ENCODE assay signal across 1 cellular context in the genomic region with DNA sequence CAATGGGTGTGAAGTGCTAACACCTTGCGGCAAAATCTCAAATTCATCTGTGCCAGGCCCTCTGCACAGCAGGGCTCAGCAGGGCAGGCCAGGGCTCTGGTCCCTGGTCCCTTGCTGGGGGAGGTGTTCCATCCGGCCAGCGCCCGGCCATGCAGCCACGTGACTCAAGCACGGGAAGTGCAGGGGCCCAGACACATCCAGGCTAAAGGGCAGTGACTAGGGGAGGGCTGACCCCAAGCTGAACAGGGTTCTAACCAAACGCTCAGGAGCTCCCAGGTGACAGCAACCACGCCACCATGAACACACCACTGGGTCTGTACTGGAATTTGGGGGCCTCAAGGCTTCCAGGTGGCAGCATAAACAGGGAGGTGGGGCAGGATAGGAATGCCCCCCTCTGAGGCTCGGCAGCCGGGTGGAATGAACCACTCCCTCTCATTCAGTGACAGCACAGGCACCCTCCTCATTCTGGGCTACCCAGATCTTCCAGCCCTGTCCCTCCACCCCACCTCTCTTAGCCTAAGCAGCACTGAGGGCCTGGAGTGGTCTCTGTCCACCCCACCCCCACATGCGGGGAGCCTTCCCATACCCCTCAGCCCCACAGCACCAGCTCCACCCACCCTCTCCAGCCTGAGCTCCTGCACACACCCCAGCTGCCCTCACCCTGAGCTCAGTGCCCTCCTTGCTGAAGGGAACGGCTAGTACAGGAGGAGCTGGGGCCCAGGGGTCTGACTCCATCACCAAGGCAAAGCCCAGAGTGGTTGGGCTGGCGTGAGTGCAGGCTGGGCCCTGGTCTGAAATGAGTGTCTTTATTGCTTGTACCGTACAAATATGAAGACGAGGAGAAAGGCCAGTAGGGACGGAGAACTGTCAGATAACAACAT.
TF ChIP-seq lines count a peak whose summit lies in the region.

No MANE protein-coding gene starts in this region.

TF ChIP-seq in HepG2, 621 proteins besides CTCF, POLR2A, EP300 and RAD21 (continued from another document and continues in another):
- TF ChIP-seq, protein P1, sequence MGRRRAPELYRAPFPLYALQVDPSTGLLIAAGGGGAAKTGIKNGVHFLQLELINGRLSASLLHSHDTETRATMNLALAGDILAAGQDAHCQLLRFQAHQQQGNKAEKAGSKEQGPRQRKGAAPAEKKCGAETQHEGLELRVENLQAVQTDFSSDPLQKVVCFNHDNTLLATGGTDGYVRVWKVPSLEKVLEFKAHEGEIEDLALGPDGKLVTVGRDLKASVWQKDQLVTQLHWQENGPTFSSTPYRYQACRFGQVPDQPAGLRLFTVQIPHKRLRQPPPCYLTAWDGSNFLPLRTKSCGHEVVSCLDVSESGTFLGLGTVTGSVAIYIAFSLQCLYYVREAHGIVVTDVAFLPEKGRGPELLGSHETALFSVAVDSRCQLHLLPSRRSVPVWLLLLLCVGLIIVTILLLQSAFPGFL (CRISPR knock-in tag; IDR thresholded peaks at IDR 0.05) = no peak
- TF ChIP-seq ZBTB33 (CRISPR knock-in tag; IDR thresholded peaks at IDR 0.05) = peak; percentile 47; the same call in 1 of the 2 replicates
- TF ChIP-seq MAFG (CRISPR knock-in tag; IDR thresholded peaks at IDR 0.05) = no peak
- peak; percentile 67; the same call in 1 of the 2 replicates for TF ChIP-seq ZSCAN21 (CRISPR knock-in tag; IDR thresholded peaks at IDR 0.05; ENCODE audit: borderline replicate concordance)
- no peak for TF ChIP-seq ZNF781 (CRISPR knock-in tag; IDR thresholded peaks at IDR 0.05; ENCODE audit: borderline replicate concordance, not compliant biosample characterization)
- TF ChIP-seq, protein P2, sequence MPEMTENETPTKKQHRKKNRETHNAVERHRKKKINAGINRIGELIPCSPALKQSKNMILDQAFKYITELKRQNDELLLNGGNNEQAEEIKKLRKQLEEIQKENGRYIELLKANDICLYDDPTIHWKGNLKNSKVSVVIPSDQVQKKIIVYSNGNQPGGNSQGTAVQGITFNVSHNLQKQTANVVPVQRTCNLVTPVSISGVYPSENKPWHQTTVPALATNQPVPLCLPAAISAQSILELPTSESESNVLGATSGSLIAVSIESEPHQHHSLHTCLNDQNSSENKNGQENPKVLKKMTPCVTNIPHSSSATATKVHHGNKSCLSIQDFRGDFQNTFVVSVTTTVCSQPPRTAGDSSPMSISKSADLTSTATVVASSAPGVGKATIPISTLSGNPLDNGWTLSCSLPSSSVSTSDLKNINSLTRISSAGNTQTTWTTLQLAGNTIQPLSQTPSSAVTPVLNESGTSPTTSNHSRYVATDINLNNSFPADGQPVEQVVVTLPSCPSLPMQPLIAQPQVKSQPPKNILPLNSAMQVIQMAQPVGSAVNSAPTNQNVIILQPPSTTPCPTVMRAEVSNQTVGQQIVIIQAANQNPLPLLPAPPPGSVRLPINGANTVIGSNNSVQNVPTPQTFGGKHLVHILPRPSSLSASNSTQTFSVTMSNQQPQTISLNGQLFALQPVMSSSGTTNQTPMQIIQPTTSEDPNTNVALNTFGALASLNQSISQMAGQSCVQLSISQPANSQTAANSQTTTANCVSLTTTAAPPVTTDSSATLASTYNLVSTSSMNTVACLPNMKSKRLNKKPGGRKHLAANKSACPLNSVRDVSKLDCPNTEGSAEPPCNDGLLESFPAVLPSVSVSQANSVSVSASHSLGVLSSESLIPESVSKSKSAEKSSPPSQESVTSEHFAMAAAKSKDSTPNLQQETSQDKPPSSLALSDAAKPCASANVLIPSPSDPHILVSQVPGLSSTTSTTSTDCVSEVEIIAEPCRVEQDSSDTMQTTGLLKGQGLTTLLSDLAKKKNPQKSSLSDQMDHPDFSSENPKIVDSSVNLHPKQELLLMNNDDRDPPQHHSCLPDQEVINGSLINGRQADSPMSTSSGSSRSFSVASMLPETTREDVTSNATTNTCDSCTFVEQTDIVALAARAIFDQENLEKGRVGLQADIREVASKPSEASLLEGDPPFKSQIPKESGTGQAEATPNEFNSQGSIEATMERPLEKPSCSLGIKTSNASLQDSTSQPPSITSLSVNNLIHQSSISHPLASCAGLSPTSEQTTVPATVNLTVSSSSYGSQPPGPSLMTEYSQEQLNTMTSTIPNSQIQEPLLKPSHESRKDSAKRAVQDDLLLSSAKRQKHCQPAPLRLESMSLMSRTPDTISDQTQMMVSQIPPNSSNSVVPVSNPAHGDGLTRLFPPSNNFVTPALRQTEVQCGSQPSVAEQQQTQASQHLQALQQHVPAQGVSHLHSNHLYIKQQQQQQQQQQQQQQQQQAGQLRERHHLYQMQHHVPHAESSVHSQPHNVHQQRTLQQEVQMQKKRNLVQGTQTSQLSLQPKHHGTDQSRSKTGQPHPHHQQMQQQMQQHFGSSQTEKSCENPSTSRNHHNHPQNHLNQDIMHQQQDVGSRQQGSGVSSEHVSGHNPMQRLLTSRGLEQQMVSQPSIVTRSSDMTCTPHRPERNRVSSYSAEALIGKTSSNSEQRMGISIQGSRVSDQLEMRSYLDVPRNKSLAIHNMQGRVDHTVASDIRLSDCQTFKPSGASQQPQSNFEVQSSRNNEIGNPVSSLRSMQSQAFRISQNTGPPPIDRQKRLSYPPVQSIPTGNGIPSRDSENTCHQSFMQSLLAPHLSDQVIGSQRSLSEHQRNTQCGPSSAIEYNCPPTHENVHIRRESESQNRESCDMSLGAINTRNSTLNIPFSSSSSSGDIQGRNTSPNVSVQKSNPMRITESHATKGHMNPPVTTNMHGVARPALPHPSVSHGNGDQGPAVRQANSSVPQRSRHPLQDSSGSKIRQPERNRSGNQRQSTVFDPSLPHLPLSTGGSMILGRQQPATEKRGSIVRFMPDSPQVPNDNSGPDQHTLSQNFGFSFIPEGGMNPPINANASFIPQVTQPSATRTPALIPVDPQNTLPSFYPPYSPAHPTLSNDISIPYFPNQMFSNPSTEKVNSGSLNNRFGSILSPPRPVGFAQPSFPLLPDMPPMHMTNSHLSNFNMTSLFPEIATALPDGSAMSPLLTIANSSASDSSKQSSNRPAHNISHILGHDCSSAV (CRISPR knock-in tag; IDR thresholded peaks at IDR 0.05; ENCODE audit: borderline replicate concordance) = no peak
- no peak for TF ChIP-seq ATF3 (CRISPR knock-in tag; IDR thresholded peaks at IDR 0.05)
- TF ChIP-seq RXRA (CRISPR knock-in tag; IDR thresholded peaks at IDR 0.05) = peak; percentile 98
- no peak for TF ChIP-seq LRRFIP1 (CRISPR knock-in tag; conservative IDR thresholded peaks at IDR 0.05)
- TF ChIP-seq RBAK (CRISPR knock-in tag; IDR thresholded peaks at IDR 0.05) = no peak
- TF ChIP-seq CBX2 (IDR thresholded peaks at IDR 0.05; ENCODE audit: low read depth, low read length) = no peak
- TF ChIP-seq CBX2 (CRISPR knock-in tag; IDR thresholded peaks at IDR 0.05; ENCODE audit: low read depth) = no peak
- TF ChIP-seq, protein P3, sequence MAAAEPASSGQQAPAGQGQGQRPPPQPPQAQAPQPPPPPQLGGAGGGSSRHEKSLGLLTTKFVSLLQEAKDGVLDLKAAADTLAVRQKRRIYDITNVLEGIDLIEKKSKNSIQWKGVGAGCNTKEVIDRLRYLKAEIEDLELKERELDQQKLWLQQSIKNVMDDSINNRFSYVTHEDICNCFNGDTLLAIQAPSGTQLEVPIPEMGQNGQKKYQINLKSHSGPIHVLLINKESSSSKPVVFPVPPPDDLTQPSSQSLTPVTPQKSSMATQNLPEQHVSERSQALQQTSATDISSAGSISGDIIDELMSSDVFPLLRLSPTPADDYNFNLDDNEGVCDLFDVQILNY (CRISPR knock-in tag; conservative IDR thresholded peaks at IDR 0.05) = no peak
- no peak for TF ChIP-seq NCOA5 (CRISPR knock-in tag; IDR thresholded peaks at IDR 0.05)
- TF ChIP-seq KLF6 (CRISPR knock-in tag; IDR thresholded peaks at IDR 0.05) = peak; percentile 58; the same call in 1 of the 2 replicates
- TF ChIP-seq MED1 (CRISPR knock-in tag; IDR thresholded peaks at IDR 0.05) = peak; percentile 86
- peak; percentile 77; the same call in 1 of the 2 replicates for TF ChIP-seq ZNF230 (CRISPR knock-in tag; IDR thresholded peaks at IDR 0.05)
- no peak for TF ChIP-seq ZNF703 (CRISPR knock-in tag; IDR thresholded peaks at IDR 0.05; ENCODE audit: borderline replicate concordance)
- TF ChIP-seq POLR2G (IDR thresholded peaks at IDR 0.05; ENCODE audit: low read depth, low read length) = peak; percentile 85
- no peak for TF ChIP-seq JARID2 (CRISPR knock-in tag; IDR thresholded peaks at IDR 0.05; ENCODE audit: insufficient replicate concordance)
- no peak for TF ChIP-seq ZNF3 (CRISPR knock-in tag; IDR thresholded peaks at IDR 0.05)
- TF ChIP-seq ZNF317 (CRISPR knock-in tag; IDR thresholded peaks at IDR 0.05) = peak; percentile 66; the same call in 1 of the 2 replicates
- TF ChIP-seq HIVEP1 (CRISPR knock-in tag; IDR thresholded peaks at IDR 0.05) = 0 out of 2 replicates have a peak, but pooled peaks have one; percentile 50
- TF ChIP-seq HNRNPH1 (optimal IDR thresholded peaks at IDR 0.05; ENCODE audit: low read depth, low read length) = no peak
- TF ChIP-seq, protein P4, sequence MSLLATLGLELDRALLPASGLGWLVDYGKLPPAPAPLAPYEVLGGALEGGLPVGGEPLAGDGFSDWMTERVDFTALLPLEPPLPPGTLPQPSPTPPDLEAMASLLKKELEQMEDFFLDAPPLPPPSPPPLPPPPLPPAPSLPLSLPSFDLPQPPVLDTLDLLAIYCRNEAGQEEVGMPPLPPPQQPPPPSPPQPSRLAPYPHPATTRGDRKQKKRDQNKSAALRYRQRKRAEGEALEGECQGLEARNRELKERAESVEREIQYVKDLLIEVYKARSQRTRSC (CRISPR knock-in tag; IDR thresholded peaks at IDR 0.05; ENCODE audit: low read depth) = no peak
- TF ChIP-seq SRF (IDR thresholded peaks at IDR 0.05; ENCODE audit: low read depth, low read length) = no peak
- no peak for TF ChIP-seq ATAD3A (CRISPR knock-in tag; IDR thresholded peaks at IDR 0.05)
- peak; percentile 58; the same call in 1 of the 2 replicates for TF ChIP-seq MAZ (IDR thresholded peaks at IDR 0.05; ENCODE audit: borderline replicate concordance, low read depth, low read length)
- TF ChIP-seq MAZ (CRISPR knock-in tag; IDR thresholded peaks at IDR 0.05; ENCODE audit: low read depth) = peak; percentile 69
- TF ChIP-seq ZNF713 (CRISPR knock-in tag; IDR thresholded peaks at IDR 0.05) = no peak
- TF ChIP-seq ZNF549 (CRISPR knock-in tag; IDR thresholded peaks at IDR 0.05) = no peak
- TF ChIP-seq MEIS2 (CRISPR knock-in tag; IDR thresholded peaks at IDR 0.05) = no peak
- TF ChIP-seq ZNF335 (CRISPR knock-in tag; IDR thresholded peaks at IDR 0.05) = 0 out of 2 replicates have a peak, but pooled peaks have one; percentile 49
- TF ChIP-seq KDM6A (CRISPR knock-in tag; IDR thresholded peaks at IDR 0.05; ENCODE audit: low read depth) = peak; percentile 88; the same call in 1 of the 2 replicates
- TF ChIP-seq, protein P5, sequence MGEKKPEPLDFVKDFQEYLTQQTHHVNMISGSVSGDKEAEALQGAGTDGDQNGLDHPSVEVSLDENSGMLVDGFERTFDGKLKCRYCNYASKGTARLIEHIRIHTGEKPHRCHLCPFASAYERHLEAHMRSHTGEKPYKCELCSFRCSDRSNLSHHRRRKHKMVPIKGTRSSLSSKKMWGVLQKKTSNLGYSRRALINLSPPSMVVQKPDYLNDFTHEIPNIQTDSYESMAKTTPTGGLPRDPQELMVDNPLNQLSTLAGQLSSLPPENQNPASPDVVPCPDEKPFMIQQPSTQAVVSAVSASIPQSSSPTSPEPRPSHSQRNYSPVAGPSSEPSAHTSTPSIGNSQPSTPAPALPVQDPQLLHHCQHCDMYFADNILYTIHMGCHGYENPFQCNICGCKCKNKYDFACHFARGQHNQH (CRISPR knock-in tag; IDR thresholded peaks at IDR 0.05) = peak; percentile 87
- no peak for TF ChIP-seq ZNF790 (CRISPR knock-in tag; IDR thresholded peaks at IDR 0.05; ENCODE audit: borderline replicate concordance)
- TF ChIP-seq MLLT10 (CRISPR knock-in tag; IDR thresholded peaks at IDR 0.05) = no peak
- 0 out of 2 replicates have a peak, but pooled peaks have one; percentile 60 for TF ChIP-seq ZBTB7A (CRISPR knock-in tag; IDR thresholded peaks at IDR 0.05)
- TF ChIP-seq NFATC3 (CRISPR knock-in tag; IDR thresholded peaks at IDR 0.05) = peak; percentile 66; the same call in 1 of the 2 replicates
